1 cellular context compared by ENCODE assay signal in genomic region chr16:30628628-30629342, GRCh38.
TF ChIP-seq lines count a peak whose summit lies in the region.

No MANE protein-coding gene starts in this region.

TF ChIP-seq in K562, 482 proteins besides CTCF, POLR2A, EP300 and RAD21 (continued from another document and continues in another):
- TF ChIP-seq ARID4B (CRISPR knock-in tag; IDR thresholded peaks at IDR 0.05) (no peak), BCLAF1 (IDR thresholded peaks at IDR 0.05; ENCODE audit: borderline replicate concordance in 1 of 2, control insufficient read depth in 1 of 2, low read depth in 2 of 2, low read length in 1 of 2) (no peak), CBX5 (IDR thresholded peaks at IDR 0.05; ENCODE audit: borderline replicate concordance, low read depth) (no peak), ZNF274 (IDR thresholded peaks at IDR 0.05; ENCODE audit: borderline replicate concordance, low read depth, low read length) (no peak), SREBF1 (IDR thresholded peaks at IDR 0.05; ENCODE audit: borderline replicate concordance, low read depth, low read length) (no peak), ZNF282 (CRISPR knock-in tag; IDR thresholded peaks at IDR 0.05) (no peak), CCNT2 (IDR thresholded peaks at IDR 0.05; ENCODE audit: borderline replicate concordance, extremely low read depth, insufficient read length, low read depth, low read length) (no peak), MYC (IDR thresholded peaks at IDR 0.05; ENCODE audit: low read depth, low read length) (peak; percentile 29; the same call in 1 of the 2 replicates), MYC (CRISPR knock-in tag; IDR thresholded peaks at IDR 0.05; ENCODE audit: borderline replicate concordance, low read depth) (no peak), ZNF239 (CRISPR knock-in tag; IDR thresholded peaks at IDR 0.05) (no peak), SREBF2 (CRISPR knock-in tag; IDR thresholded peaks at IDR 0.05) (no peak), XRCC5 (IDR thresholded peaks at IDR 0.05; ENCODE audit: low read depth, low read length) (0 out of 2 replicates have a peak, but pooled peaks have one; percentile 26), NCOA4 (IDR thresholded peaks at IDR 0.05; ENCODE audit: partially characterized antibody) (no peak), NR4A1 (CRISPR knock-in tag; IDR thresholded peaks at IDR 0.05) (no peak), NR4A1 (tag; IDR thresholded peaks at IDR 0.05) (peak; percentile 73; the same call in 1 of the 2 replicates), ATF6 (CRISPR knock-in tag; IDR thresholded peaks at IDR 0.05) (no peak), CGGBP1 (CRISPR knock-in tag; IDR thresholded peaks at IDR 0.05) (no peak), TCF7 (IDR thresholded peaks at IDR 0.05; ENCODE audit: borderline replicate concordance) (peak; percentile 69; the same call in 1 of the 2 replicates), HBP1 (CRISPR knock-in tag; IDR thresholded peaks at IDR 0.05) (no peak), KLF1 (tag; IDR thresholded peaks at IDR 0.05) (no peak), NRF1 (conservative IDR thresholded peaks at IDR 0.05 in 1 of 2, IDR thresholded peaks at IDR 0.05 in 1 of 2) (no peak), SMAD4 (CRISPR knock-in tag; conservative IDR thresholded peaks at IDR 0.05) (0 out of 2 replicates have a peak, but pooled peaks have one; percentile 65), PREB (CRISPR knock-in tag; IDR thresholded peaks at IDR 0.05) (no peak), POLR2H (tag; IDR thresholded peaks at IDR 0.05; ENCODE audit: low read depth) (no peak), NR2C2 (CRISPR knock-in tag; IDR thresholded peaks at IDR 0.05) (peak; percentile 76; the same call in 1 of the 2 replicates), NR2C2 (tag; IDR thresholded peaks at IDR 0.05) (peak; percentile 98), STAT6 (CRISPR knock-in tag; IDR thresholded peaks at IDR 0.05) (no peak), IRF2 (CRISPR knock-in tag; IDR thresholded peaks at IDR 0.05) (no peak), ZNF583 (CRISPR knock-in tag; IDR thresholded peaks at IDR 0.05) (no peak), ZNF197 (CRISPR knock-in tag; IDR thresholded peaks at IDR 0.05; ENCODE audit: low read depth) (no peak), NKRF (IDR thresholded peaks at IDR 0.05; ENCODE audit: borderline replicate concordance) (no peak), ATF7 (IDR thresholded peaks at IDR 0.05) (0 out of 2 replicates have a peak, but pooled peaks have one; percentile 28), CBFB (CRISPR knock-in tag; IDR thresholded peaks at IDR 0.05) (no peak), HNRNPK (IDR thresholded peaks at IDR 0.05; ENCODE audit: low read depth, low read length, poor library complexity, severe bottlenecking) (no peak), MLLT1 (IDR thresholded peaks at IDR 0.05) (peak in 1 of 2 experiments; percentile 94; a peak in 2 of 4 replicates), ZNF766 (CRISPR knock-in tag; conservative IDR thresholded peaks at IDR 0.05) (peak; percentile 56; the same call in 1 of the 2 replicates)
